8 cellular contexts compared by ENCODE assay signal in genomic region chr5:60382761-60383160, GRCh38.
A peak's percentile ranks its signal among the peaks of the same experiment; 100 is the strongest.
DNase-seq lines count a peak whose midpoint lies in the region; ATAC-seq and TF ChIP-seq lines count a peak whose summit lies in the region.

No MANE protein-coding gene starts in this region.

- in situ Hi-C loops in brain microvascular endothelial cell (cut with HindIII; ENCODE audit: low pct_ligation_motif_present, low sequenced_read_pairs): no loop called here

- no peak overlapping the region for H3K4me3 ChIP-seq in LNCaP clone FGC (ENCODE audit: low read depth, low read length)
- H3K4me3 ChIP-seq in brain microvascular endothelial cell (ENCODE audit: low read depth, low read length): no peak overlapping the region

- TF ChIP-seq CTCF in LNCaP clone FGC (IDR thresholded peaks at IDR 0.05; ENCODE audit: control insufficient read depth, extremely low read depth, insufficient read depth) (peak; percentile 60), brain microvascular endothelial cell (IDR thresholded peaks at IDR 0.05; ENCODE audit: low read depth, low read length, missing control alignments) (peak; percentile 55), neural crest cell (conservative IDR thresholded peaks at IDR 0.05) (peak; percentile 54)

- no peak overlapping the region for H3K27ac Mint-ChIP-seq in neural crest cell (ENCODE audit: unreplicated experiment)

- peaks cover 8% of the 10 kb centered on the region for H3K4me1 Mint-ChIP-seq in neural crest cell

- no peaks in the 10 kb centered on the region for H3K9me3 Mint-ChIP-seq in neural crest cell

- H3K4me3 Mint-ChIP-seq in neural crest cell: no peak overlapping the region

- H3K27me3 ChIP-seq in brain microvascular endothelial cell (replicated peaks): no peaks in the 10 kb centered on the region

- H3K36me3 ChIP-seq in brain microvascular endothelial cell (replicated peaks): no peaks in the 10 kb centered on the region

- H3K36me3 Mint-ChIP-seq in neural crest cell (ENCODE audit: low read depth): no peaks in the 10 kb centered on the region

- no peak for ATAC-seq in HG02938 (IDR thresholded peaks at IDR 0.05; ENCODE audit: unreplicated experiment)

- H3K27me3 Mint-ChIP-seq in neural crest cell (ENCODE audit: low read depth): peaks cover 11% of the 10 kb centered on the region

- peak; percentile 30 for DNase-seq in NCI-H82 (lab: John Stamatoyannopoulos, UW)
- no peak for DNase-seq in NCI-H82 treated with DMSO at 0.1 percent for 48 hours (lab: John Stamatoyannopoulos, UW; ENCODE audit: unreplicated experiment)
- DNase-seq in LNCaP clone FGC (ENCODE audit: low read depth): no peak
- peak; percentile 17 for DNase-seq in brain microvascular endothelial cell
- DNase-seq in neural crest cell (ENCODE audit: low read depth, low spot score): no peak
- no peak for DNase-seq in activated CD4-positive, alpha-beta T cell treated with anti-CD3 and anti-CD28 coated beads for 1 hour
- DNase-seq in cortex of kidney (lab: John Stamatoyannopoulos, UW): no peak

- H3K27ac ChIP-seq in brain microvascular endothelial cell: no peak overlapping the region

Comparison
In these comparisons a context has a peak if more than half of its experiments do, and no peak if none do; other contexts are left out.
1. DNase-seq: peak in NCI-H82 (single experiment) and brain microvascular endothelial cell (single experiment); none in NCI-H82 treated with DMSO at 0.1 percent for 48 hours (single experiment), LNCaP clone FGC (single experiment), neural crest cell (single experiment), activated CD4-positive, alpha-beta T cell treated with anti-CD3 and anti-CD28 coated beads for 1 hour (single experiment) and cortex of kidney (single experiment).
2. Peak in every context shown above with its lines, with median percentiles within 50 percentile points of each other: CTCF ChIP-seq.